In genomic region chr17:65987988-65988387, GRCh38 we compare ENCODE assay signal across 9 cellular contexts.
DNase-seq lines count a peak whose midpoint lies in the region; ATAC-seq and TF ChIP-seq lines count a peak whose summit lies in the region.
"Had no signal": no experiment of that assay in that cellular context is flagged by ENCODE, and none has a peak within 500 bp of the region (broad histone marks: within the 10 kb centered on the region; RNA-seq: fewer than 3 reads in every experiment).

No MANE protein-coding gene starts in this region.

- TF ChIP-seq CTCF in KMS-11 (conservative IDR thresholded peaks at IDR 0.05; ENCODE audit: low read depth, low read length) (peak; percentile 93), adrenal gland (IDR thresholded peaks at IDR 0.05) (peak; percentile 18 to 64 (median 46)), liver (IDR thresholded peaks at IDR 0.05; ENCODE audit: low read depth, low read length, missing input control) (peak; percentile 80)

- no peaks in the 10 kb centered on the region for H3K4me1 ChIP-seq in KMS-11 (ENCODE audit: low read depth, poor library complexity, severe bottlenecking)
- H3K4me1 ChIP-seq in adrenal gland (replicated peaks in 1 of 2), result no peaks in the 10 kb centered on the region
- H3K4me1 ChIP-seq in liver (ENCODE audit: control insufficient read depth in 4 of 4, insufficient read depth in 4 of 4, low read length in 3 of 4), result no peaks in the 10 kb centered on the region

- H3K27me3 ChIP-seq in KMS-11 (ENCODE audit: insufficient read depth, low read depth), result no peaks in the 10 kb centered on the region
- no peaks in the 10 kb centered on the region for H3K27me3 ChIP-seq in adrenal gland
- H3K27me3 ChIP-seq in liver (ENCODE audit: control insufficient read depth in 4 of 4, insufficient read depth in 4 of 4, low read length in 3 of 4), result no peaks in the 10 kb centered on the region

- 65 to 83% (median 71%) methylated on average over 2 of the region's 2 CpGs for WGBS in adrenal gland, 4 donors
- 43% methylated on average over 2 of the region's 2 CpGs for WGBS in liver

- no peak overlapping the region for H2AFZ ChIP-seq in KMS-11 (ENCODE audit: low read depth)

- H3K36me3 ChIP-seq in KMS-11 (ENCODE audit: insufficient read depth) (no peaks in the 10 kb centered on the region), adrenal gland (replicated peaks in 1 of 2) (no peaks in the 10 kb centered on the region), liver (ENCODE audit: control insufficient read depth in 4 of 4, insufficient read depth in 3 of 4, low read depth in 1 of 4, low read length in 3 of 4) (no peaks in the 10 kb centered on the region)

- H3K9me3 ChIP-seq in adrenal gland (replicated peaks in 1 of 3), result peaks cover 0 to 7% (median 4%) of the 10 kb centered on the region in 3 donors
- H3K9me3 ChIP-seq in liver (ENCODE audit: control insufficient read depth in 4 of 4, low read length in 3 of 4), result no peaks in the 10 kb centered on the region

- H3K9ac ChIP-seq in KMS-11, result no peak overlapping the region
- H3K9ac ChIP-seq in liver (ENCODE audit: low read depth in 1 of 2, low read length in 2 of 2), result no peak overlapping the region

- no peak for TF ChIP-seq POLR2A in adrenal gland (IDR thresholded peaks at IDR 0.05)

- H3K4me3 ChIP-seq in KMS-11 (IDR thresholded peaks at IDR 0.05; ENCODE audit: insufficient read depth, low read depth, low read length) (no peak overlapping the region), adrenal gland (no peak overlapping the region), liver (ENCODE audit: low read depth in 1 of 3, low read length in 3 of 3) (no peak overlapping the region)
- H3K4me3 ChIP-seq: lung had no signal

- peak; percentile 94 to 95 for TF ChIP-seq RAD21 in liver (IDR thresholded peaks at IDR 0.05)

- H3K27ac ChIP-seq in KMS-11, result no peak overlapping the region
- no peak overlapping the region for H3K27ac ChIP-seq in adrenal gland
- H3K27ac ChIP-seq in liver (ENCODE audit: low read depth in 1 of 2, low read length in 2 of 2), result no peak overlapping the region

- H3K79me2 ChIP-seq in KMS-11 (ENCODE audit: insufficient read depth, low read depth), result no peaks in the 10 kb centered on the region

- DNase-seq in Daoy (ENCODE audit: low read depth), result peak; percentile 35
- DNase-seq in adrenal gland, result peak in 1 of 7 donors; percentile 7
- DNase-seq in 8988T, result no peak
- no peak for DNase-seq in effector CD8-positive, alpha-beta T cell (lab: John Stamatoyannopoulos, UW)

- ATAC-seq in HG02798 (IDR thresholded peaks at IDR 0.05; ENCODE audit: poor library complexity, unreplicated experiment) (no peak), GM21786 (IDR thresholded peaks at IDR 0.05; ENCODE audit: unreplicated experiment) (no peak)

- intact Hi-C loops in adrenal gland (cut with DNase I), result no loop called here

- no peak overlapping the region for H3K4me2 ChIP-seq in KMS-11

- H4K20me1 ChIP-seq in KMS-11 (ENCODE audit: insufficient read depth), result no peaks in the 10 kb centered on the region

TF ChIP-seq in liver, 16 proteins besides CTCF, POLR2A, EP300 and RAD21:
- TF ChIP-seq FOXA2 (IDR thresholded peaks at IDR 0.05), result peak; percentile 23
- no peak for TF ChIP-seq REST (IDR thresholded peaks at IDR 0.05)
TF ChIP-seq in liver: peak in this region for 1.
